Comparison of ENCODE assay signal across 1 cellular context in the genomic region with DNA sequence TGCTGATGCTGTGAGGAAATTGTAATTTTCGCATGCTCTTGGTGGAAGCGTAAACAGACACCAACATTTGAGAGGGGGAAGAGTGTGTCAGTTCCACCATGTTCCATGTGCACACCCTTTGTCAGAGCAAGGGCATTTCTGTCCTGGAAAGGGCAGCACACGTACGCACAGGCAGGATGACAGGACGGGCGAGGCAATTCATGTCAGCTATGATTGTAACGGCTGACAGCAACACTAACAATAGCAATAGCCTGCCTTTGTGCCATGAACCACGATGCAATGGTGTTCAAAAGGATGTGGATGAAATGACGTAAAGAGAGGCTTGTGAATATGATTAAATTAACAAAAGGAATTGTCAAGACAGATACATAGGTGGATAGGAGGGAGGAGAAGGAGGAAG.
TF ChIP-seq lines count a peak whose summit lies in the region.

No MANE protein-coding gene starts in this region.

TF ChIP-seq in H1, 55 proteins besides CTCF, POLR2A, EP300 and RAD21:
- TF ChIP-seq RNF2 (IDR thresholded peaks at IDR 0.05; ENCODE audit: borderline replicate concordance, low read depth, low read length, missing control alignments, poor library complexity, severe bottlenecking) (no peak), POU5F1 (IDR thresholded peaks at IDR 0.05; ENCODE audit: low read depth, low read length) (no peak), ASH2L (IDR thresholded peaks at IDR 0.05; ENCODE audit: low read length) (no peak), KDM4A (IDR thresholded peaks at IDR 0.05; ENCODE audit: low read depth, low read length, severe bottlenecking) (no peak), MAFK (IDR thresholded peaks at IDR 0.05; ENCODE audit: low read depth, low read length) (no peak), EZH2 (IDR thresholded peaks at IDR 0.05; ENCODE audit: low read depth, low read length, severe bottlenecking) (no peak), RFX5 (IDR thresholded peaks at IDR 0.05; ENCODE audit: borderline replicate concordance, low read depth, low read length) (no peak), NRF1 (IDR thresholded peaks at IDR 0.05; ENCODE audit: low read depth, low read length) (no peak), TCF12 (IDR thresholded peaks at IDR 0.05; ENCODE audit: low read depth, low read length) (no peak), HDAC2 (IDR thresholded peaks at IDR 0.05; ENCODE audit: borderline replicate concordance in 1 of 2, low read depth in 2 of 2, low read length in 2 of 2) (no peak), GABPA (IDR thresholded peaks at IDR 0.05; ENCODE audit: borderline replicate concordance, insufficient read depth, low read length) (no peak), TAF1 (IDR thresholded peaks at IDR 0.05; ENCODE audit: low read depth, low read length) (no peak)
- TF ChIP-seq, protein P1, sequence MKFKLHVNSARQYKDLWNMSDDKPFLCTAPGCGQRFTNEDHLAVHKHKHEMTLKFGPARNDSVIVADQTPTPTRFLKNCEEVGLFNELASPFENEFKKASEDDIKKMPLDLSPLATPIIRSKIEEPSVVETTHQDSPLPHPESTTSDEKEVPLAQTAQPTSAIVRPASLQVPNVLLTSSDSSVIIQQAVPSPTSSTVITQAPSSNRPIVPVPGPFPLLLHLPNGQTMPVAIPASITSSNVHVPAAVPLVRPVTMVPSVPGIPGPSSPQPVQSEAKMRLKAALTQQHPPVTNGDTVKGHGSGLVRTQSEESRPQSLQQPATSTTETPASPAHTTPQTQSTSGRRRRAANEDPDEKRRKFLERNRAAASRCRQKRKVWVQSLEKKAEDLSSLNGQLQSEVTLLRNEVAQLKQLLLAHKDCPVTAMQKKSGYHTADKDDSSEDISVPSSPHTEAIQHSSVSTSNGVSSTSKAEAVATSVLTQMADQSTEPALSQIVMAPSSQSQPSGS (IDR thresholded peaks at IDR 0.05; ENCODE audit: low read length): no peak
- TF ChIP-seq, protein P2, sequence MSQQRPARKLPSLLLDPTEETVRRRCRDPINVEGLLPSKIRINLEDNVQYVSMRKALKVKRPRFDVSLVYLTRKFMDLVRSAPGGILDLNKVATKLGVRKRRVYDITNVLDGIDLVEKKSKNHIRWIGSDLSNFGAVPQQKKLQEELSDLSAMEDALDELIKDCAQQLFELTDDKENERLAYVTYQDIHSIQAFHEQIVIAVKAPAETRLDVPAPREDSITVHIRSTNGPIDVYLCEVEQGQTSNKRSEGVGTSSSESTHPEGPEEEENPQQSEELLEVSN (IDR thresholded peaks at IDR 0.05): no peak
